14 cellular contexts compared by ENCODE assay signal in the genomic region with DNA sequence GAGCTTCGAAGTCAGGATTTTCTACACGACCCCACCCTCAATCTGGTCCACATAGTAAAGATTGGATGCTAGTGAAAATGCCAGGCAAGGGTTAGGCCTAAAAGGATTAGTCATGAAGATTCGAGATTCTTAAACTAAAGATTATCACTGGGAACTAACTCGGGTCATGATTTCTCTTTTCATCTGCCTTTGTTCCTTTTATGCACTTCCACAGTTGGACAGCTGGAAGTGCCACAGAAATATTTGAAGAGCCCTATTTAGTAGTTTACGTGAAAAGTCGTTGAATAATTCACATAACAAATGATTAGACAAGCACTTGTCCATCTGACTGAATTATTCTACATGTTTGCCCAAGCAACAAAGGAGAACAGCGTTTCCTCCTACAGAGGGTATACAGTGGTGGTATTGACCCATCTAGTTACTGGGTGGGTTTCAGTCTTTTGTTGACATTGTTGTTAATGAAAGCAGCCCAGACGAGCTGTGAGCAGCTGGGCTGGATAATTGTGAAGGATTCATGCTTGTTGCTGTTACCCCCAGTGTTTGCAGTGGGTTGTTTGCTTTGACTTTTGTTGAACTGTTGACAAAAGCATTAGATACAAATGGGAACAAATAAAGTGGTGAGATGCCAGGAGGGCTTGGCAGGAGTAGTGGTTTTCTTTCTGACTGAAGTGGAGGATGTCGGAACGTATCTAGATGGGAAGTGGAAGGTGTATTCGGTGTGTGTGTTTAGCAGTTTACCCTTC.
DNase-seq lines count a peak whose midpoint lies in the region; ATAC-seq, FAIRE-seq and TF ChIP-seq lines count a peak whose summit lies in the region.
"Had no signal": no experiment of that assay in that cellular context is flagged by ENCODE, and none has a peak within 500 bp of the region (broad histone marks: within the 10 kb centered on the region; RNA-seq: fewer than 3 reads in every experiment).

No MANE protein-coding gene starts in this region.

- no peak for ATAC-seq in activated T-cell treated with anti-CD3 and anti-CD28 coated beads, Interleukin-2, amount 50 U/mL, for 72 hours (replicated peaks in 1 of 2)
- ATAC-seq in HG02973 (IDR thresholded peaks at IDR 0.05; ENCODE audit: unreplicated experiment) (no peak), GM18520 (IDR thresholded peaks at IDR 0.05; ENCODE audit: unreplicated experiment) (no peak)
- ATAC-seq: activated CD8-positive, alpha-beta T cell treated with anti-CD3 and anti-CD28 coated beads, Interleukin-2, amount 10 ng/mL, durations not matched to agents 7 days and 5 days; stimulated activated naive CD8-positive, alpha-beta T cell treated with anti-CD3 and anti-CD28 coated beads, Interleukin-15, Interleukin-2, amounts not matched to agents 100 U/mL and 50 U/mL, for 24 hours had no signal

- no peaks in the 10 kb centered on the region for H3K27me3 ChIP-seq in HAP-1 (ENCODE audit: low read depth)
- no peaks in the 10 kb centered on the region for H3K27me3 ChIP-seq in astrocyte (ENCODE audit: insufficient read depth, low read length)
- no peaks in the 10 kb centered on the region for H3K27me3 ChIP-seq in neutrophil
- H3K27me3 ChIP-seq: colonic mucosa had no signal

- H3K79me2 ChIP-seq in astrocyte (ENCODE audit: insufficient read depth, low read length) = peaks cover 12% of the 10 kb centered on the region

- no peak overlapping the region for H3K27ac ChIP-seq in astrocyte (ENCODE audit: low read depth, low read length)
- peak overlapping the region; percentile 30 for H3K27ac ChIP-seq in neutrophil
- H3K27ac ChIP-seq: colonic mucosa had no signal

- H3K9me3 Mint-ChIP-seq in astrocyte (ENCODE audit: unreplicated experiment) = no peaks in the 10 kb centered on the region
- no peaks in the 10 kb centered on the region for H3K9me3 Mint-ChIP-seq in activated T-cell treated with anti-CD3 and anti-CD28 coated beads, Interleukin-2, amount 50 U/mL, for 72 hours

- no peak overlapping the region for H3K4me3 ChIP-seq in HAP-1
- no peak overlapping the region for H3K4me3 ChIP-seq in astrocyte (ENCODE audit: insufficient read depth, low read depth, low read length)
- no peak overlapping the region for H3K4me3 ChIP-seq in neutrophil (ENCODE audit: low read depth in 1 of 2, low read length in 1 of 2)
- H3K4me3 ChIP-seq: colonic mucosa had no signal

- H3K36me3 Mint-ChIP-seq in astrocyte (ENCODE audit: low read depth, unreplicated experiment) = peaks cover 14% of the 10 kb centered on the region
- peaks cover 0 to 2% of the 10 kb centered on the region in 2 donors for H3K36me3 Mint-ChIP-seq in activated T-cell treated with anti-CD3 and anti-CD28 coated beads, Interleukin-2, amount 50 U/mL, for 72 hours (ENCODE audit: insufficient read depth in 2 of 2)

- H3K27ac Mint-ChIP-seq in astrocyte (ENCODE audit: unreplicated experiment) = no peak overlapping the region
- no peak overlapping the region for H3K27ac Mint-ChIP-seq in activated T-cell treated with anti-CD3 and anti-CD28 coated beads, Interleukin-2, amount 50 U/mL, for 72 hours
- H3K27ac Mint-ChIP-seq: activated CD8-positive, alpha-beta T cell treated with anti-CD3 and anti-CD28 coated beads, Interleukin-2, amount 10 ng/mL, durations not matched to agents 7 days and 5 days; activated naive CD8-positive, alpha-beta T cell had no signal

- no peaks in the 10 kb centered on the region for H3K27me3 Mint-ChIP-seq in astrocyte (ENCODE audit: low read depth, unreplicated experiment)
- no peaks in the 10 kb centered on the region for H3K27me3 Mint-ChIP-seq in activated T-cell treated with anti-CD3 and anti-CD28 coated beads, Interleukin-2, amount 50 U/mL, for 72 hours (ENCODE audit: low read depth)
- H3K27me3 Mint-ChIP-seq: activated naive CD8-positive, alpha-beta T cell had no signal

- no peak overlapping the region for H3K9ac ChIP-seq in astrocyte (ENCODE audit: low read length)

- no peak overlapping the region for H3K4me2 ChIP-seq in astrocyte (ENCODE audit: low read length)

- peaks cover 66% of the 10 kb centered on the region for H3K4me1 Mint-ChIP-seq in astrocyte (ENCODE audit: low read depth, unreplicated experiment)
- H3K4me1 Mint-ChIP-seq in activated T-cell treated with anti-CD3 and anti-CD28 coated beads, Interleukin-2, amount 50 U/mL, for 72 hours (ENCODE audit: low read depth) = peaks cover 8% of the 10 kb centered on the region

- peak; percentile 5 for FAIRE-seq in astrocyte (lab: Jason Lieb, UNC)

- H2AFZ ChIP-seq in astrocyte (ENCODE audit: low read depth, low read length) = no peak overlapping the region

- H3K36me3 ChIP-seq in HAP-1 (replicated peaks) (no peaks in the 10 kb centered on the region), astrocyte (ENCODE audit: insufficient read depth, low read length) (peaks cover 7% of the 10 kb centered on the region), neutrophil (peaks cover 45% of the 10 kb centered on the region)
- H3K36me3 ChIP-seq: colonic mucosa had no signal

- DNase-seq in HAP-1 (ENCODE audit: low spot score in 2 of 2) (peak; percentile 25 to 53), NCI-H2081 (lab: John Stamatoyannopoulos, UW) (peak; percentile 90 to 98), astrocyte (ENCODE audit: low read depth) (no peak), SW480 (ENCODE audit: low spot score) (no peak)
- DNase-seq in activated T-cell treated with anti-CD3 and anti-CD28 coated beads, Interleukin-2, amount 50 U/mL, for 72 hours = no peak
- DNase-seq: activated CD8-positive, alpha-beta T cell treated with anti-CD3 and anti-CD28 coated beads, Interleukin-2, amount 10 ng/mL, durations not matched to agents 7 days and 5 days; colonic mucosa; kidney glomerular epithelial cell; stimulated activated CD4-positive, alpha-beta T cell treated with anti-CD3 and anti-CD28 coated beads, Interleukin-2, amount 100 ng/mL, for 24 hours; stimulated activated naive CD8-positive, alpha-beta T cell treated with anti-CD3 and anti-CD28 coated beads, Interleukin-15, Interleukin-2, amounts not matched to agents 100 U/mL and 50 U/mL, for 24 hours had no signal

- peaks cover 62% of the 10 kb centered on the region for H3K4me1 ChIP-seq in HAP-1
- H3K4me1 ChIP-seq in astrocyte (ENCODE audit: insufficient read depth, low read length) = peaks cover 10% of the 10 kb centered on the region
- H3K4me1 ChIP-seq in neutrophil (ENCODE audit: control insufficient read depth in 1 of 2, insufficient read depth in 1 of 2, low read depth in 1 of 2, low read length in 1 of 2) = peaks cover 0 to 8% of the 10 kb centered on the region in 2 experiments

- no peaks in the 10 kb centered on the region for H3K9me3 ChIP-seq in HAP-1
- H3K9me3 ChIP-seq in astrocyte (ENCODE audit: insufficient read depth, low read depth, low read length) = no peaks in the 10 kb centered on the region
- no peaks in the 10 kb centered on the region for H3K9me3 ChIP-seq in neutrophil
- H3K9me3 ChIP-seq: colonic mucosa had no signal

- no peak overlapping the region for H3K4me3 Mint-ChIP-seq in astrocyte (ENCODE audit: unreplicated experiment)
- H3K4me3 Mint-ChIP-seq in activated T-cell treated with anti-CD3 and anti-CD28 coated beads, Interleukin-2, amount 50 U/mL, for 72 hours = no peak overlapping the region
- H3K4me3 Mint-ChIP-seq: activated CD8-positive, alpha-beta T cell treated with anti-CD3 and anti-CD28 coated beads, Interleukin-2, amount 10 ng/mL, durations not matched to agents 7 days and 5 days; activated naive CD8-positive, alpha-beta T cell had no signal

- in situ Hi-C loops in HAP-1 (cut with MboI; ENCODE audit: low sequenced_read_pairs) = no loop called here

- TF ChIP-seq CTCF in astrocyte (IDR thresholded peaks at IDR 0.05; ENCODE audit: insufficient read depth, low read depth, low read length) (no peak), neutrophil (IDR thresholded peaks at IDR 0.05) (no peak)

- H4K20me1 ChIP-seq in astrocyte (ENCODE audit: insufficient read depth, low read length) = peaks cover 43% of the 10 kb centered on the region

Comparison
In these comparisons a context has a peak if more than half of its experiments do, and no peak if none do; other contexts are left out.
1. DNase-seq: peak in HAP-1 (2 of 2) and NCI-H2081 (2 of 2); none in astrocyte (single experiment), SW480 (single experiment) and activated T-cell treated with anti-CD3 and anti-CD28 coated beads, Interleukin-2, amount 50 U/mL, for 72 hours (0 of 2).